8 cellular contexts compared by ENCODE assay signal in genomic region chr17:10050597-10051101, GRCh38.
A peak's percentile ranks its signal among the peaks of the same experiment; 100 is the strongest.
DNase-seq lines count a peak whose midpoint lies in the region; ATAC-seq and TF ChIP-seq lines count a peak whose summit lies in the region.

No MANE protein-coding gene starts in this region.

- H3K9me3 ChIP-seq in SK-N-SH, result no peaks in the 10 kb centered on the region

- H3K27me3 ChIP-seq in SK-N-SH (ENCODE audit: insufficient read depth), result peaks cover 5% of the 10 kb centered on the region; the same call in 1 of the 2 replicates

- no peaks in the 10 kb centered on the region for H3F3A ChIP-seq in SK-N-SH (replicated peaks; ENCODE audit: insufficient read depth)

- no peak overlapping the region for H3K4me2 ChIP-seq in SK-N-SH

- no peak overlapping the region for H2AFZ ChIP-seq in SK-N-SH (ENCODE audit: low read depth)

- H3K9me2 ChIP-seq in SK-N-SH, result no peaks in the 10 kb centered on the region

- ATAC-seq in GM18873 (IDR thresholded peaks at IDR 0.05; ENCODE audit: low FRiP score, unreplicated experiment), result peak; percentile 39
- peak; percentile 48 for ATAC-seq in HG03045 (IDR thresholded peaks at IDR 0.05; ENCODE audit: unreplicated experiment)
- no peak for ATAC-seq in GM18502 (IDR thresholded peaks at IDR 0.05; ENCODE audit: poor library complexity, unreplicated experiment)

- no peak for TF ChIP-seq RAD21 in SK-N-SH (IDR thresholded peaks at IDR 0.05; ENCODE audit: low read length)

- CTCF ChIA-PET in SK-N-SH (lab: Yijun Ruan, JAX), result interaction anchor here (1.1 kb wide), 1 partner anchor 63 kb away, joined by 5 read pairs; no protein-coding TSS in a partner anchor

- H3K4me3 ChIP-seq in coronary artery (no peak overlapping the region), skin epidermis (no peak overlapping the region), SK-N-SH (ENCODE audit: low read depth in 2 of 2, low read length in 1 of 2) (no peak overlapping the region)

- POLR2A ChIA-PET in SK-N-SH (lab: Yijun Ruan, JAX), result no interaction called here

- no peaks in the 10 kb centered on the region for H4K20me1 ChIP-seq in SK-N-SH (ENCODE audit: insufficient read depth)

- DNase-seq in coronary artery (ENCODE audit: low spot score) (no peak), HPDE6-E6E7 (ENCODE audit: extremely low spot score) (no peak), SK-N-SH (no peak), HK-2 (ENCODE audit: unreplicated experiment) (no peak)

- no peak for TF ChIP-seq CTCF in coronary artery (IDR thresholded peaks at IDR 0.05)
- no peak for TF ChIP-seq CTCF in SK-N-SH (IDR thresholded peaks at IDR 0.05)

- no peaks in the 10 kb centered on the region for H3K36me3 ChIP-seq in SK-N-SH (replicated peaks in 1 of 2; ENCODE audit: control insufficient read depth in 1 of 2, insufficient read depth in 2 of 2, low read length in 1 of 2)

- no peaks in the 10 kb centered on the region for H3K4me1 ChIP-seq in SK-N-SH (ENCODE audit: control insufficient read depth in 1 of 2, insufficient read depth in 2 of 2, low read depth in 1 of 2, low read length in 1 of 2)

- TF ChIP-seq EP300 in SK-N-SH (IDR thresholded peaks at IDR 0.05; ENCODE audit: borderline replicate concordance in 1 of 2, low read depth in 1 of 2, low read length in 1 of 2), result no peak

- H3K27ac ChIP-seq in coronary artery (peak overlapping the region; percentile 50 to 79), skin epidermis (peak overlapping the region in 13 of 21 experiments; percentile 3 to 76 (median 40)), SK-N-SH (ENCODE audit: low read depth in 2 of 2, low read length in 1 of 2) (no peak overlapping the region)

- 21% methylated on average over 3 of the region's 3 CpGs for WGBS in SK-N-SH (ENCODE audit: low lambda C conversion rate)

- H3K9ac ChIP-seq in SK-N-SH, result no peak overlapping the region

- H3K79me2 ChIP-seq in SK-N-SH (ENCODE audit: insufficient read depth), result no peaks in the 10 kb centered on the region

TF ChIP-seq in SK-N-SH, 30 proteins besides CTCF, POLR2A, EP300 and RAD21:
- TF ChIP-seq SIN3A (IDR thresholded peaks at IDR 0.05; ENCODE audit: borderline replicate concordance, low read depth, low read length), result no peak
- no peak for TF ChIP-seq TCF12 (IDR thresholded peaks at IDR 0.05)
- TF ChIP-seq ELF1 (IDR thresholded peaks at IDR 0.05), result no peak
- no peak for TF ChIP-seq GABPA (IDR thresholded peaks at IDR 0.05; ENCODE audit: low read depth)
- no peak for TF ChIP-seq NRF1 (IDR thresholded peaks at IDR 0.05; ENCODE audit: low read depth, low read length)
TF ChIP-seq in SK-N-SH: peak in this region for 0.

Comparison
In these comparisons a context has a peak if more than half of its experiments do, and no peak if none do; other contexts are left out.
1. H3K27ac ChIP-seq: peak in coronary artery (2 of 2) and skin epidermis (13 of 21); none in SK-N-SH (0 of 2).